Comparison of ENCODE assay signal across 1 cellular context in genomic region chr16:75648265-75649076, GRCh38.
A peak's percentile ranks its signal among the peaks of the same experiment; 100 is the strongest.
TF ChIP-seq lines count a peak whose summit lies in the region.

No MANE protein-coding gene starts in this region.

TF ChIP-seq in K562, 482 proteins besides CTCF, POLR2A, EP300 and RAD21 (continued from another document and continues in another):
- TF ChIP-seq ELK1 (CRISPR knock-in tag; IDR thresholded peaks at IDR 0.05) (no peak), ZBTB7A (IDR thresholded peaks at IDR 0.05; ENCODE audit: borderline replicate concordance, control insufficient read depth, low read depth, low read length) (no peak), SIRT6 (IDR thresholded peaks at IDR 0.05; ENCODE audit: low read depth, low read length) (no peak), CHD7 (IDR thresholded peaks at IDR 0.05; ENCODE audit: low read depth, low read length) (no peak), JUND (IDR thresholded peaks at IDR 0.05; ENCODE audit: borderline replicate concordance, low read depth, low read length) (no peak), JUND (tag; IDR thresholded peaks at IDR 0.05; ENCODE audit: borderline replicate concordance, low read depth, low read length) (no peak), HES1 (IDR thresholded peaks at IDR 0.05; ENCODE audit: low read depth) (no peak), ZC3H11A (IDR thresholded peaks at IDR 0.05; ENCODE audit: low read depth, low read length) (no peak), NCOA1 (IDR thresholded peaks at IDR 0.05; ENCODE audit: low read depth) (no peak), BMI1 (IDR thresholded peaks at IDR 0.05; ENCODE audit: low read length) (no peak), FIP1L1 (IDR thresholded peaks at IDR 0.05; ENCODE audit: low read depth, low read length, poor library complexity, severe bottlenecking) (no peak), CEBPB (tag; IDR thresholded peaks at IDR 0.05) (no peak), STAG1 (CRISPR knock-in tag; IDR thresholded peaks at IDR 0.05; ENCODE audit: borderline replicate concordance) (peak; percentile 6), ZSCAN32 (CRISPR knock-in tag; IDR thresholded peaks at IDR 0.05) (no peak), MAX (CRISPR knock-in tag; IDR thresholded peaks at IDR 0.05) (no peak), POLR2AphosphoS2 (IDR thresholded peaks at IDR 0.05; ENCODE audit: low read length) (no peak), E2F8 (IDR thresholded peaks at IDR 0.05; ENCODE audit: low read depth, partially characterized antibody) (no peak), MTF1 (CRISPR knock-in tag; IDR thresholded peaks at IDR 0.05; ENCODE audit: borderline replicate concordance) (no peak), MYC (IDR thresholded peaks at IDR 0.05; ENCODE audit: low read depth, low read length) (no peak), MYC (CRISPR knock-in tag; IDR thresholded peaks at IDR 0.05; ENCODE audit: borderline replicate concordance, low read depth) (no peak), KAT2B (IDR thresholded peaks at IDR 0.05; ENCODE audit: low read depth, low read length) (no peak), MTA3 (IDR thresholded peaks at IDR 0.05; ENCODE audit: borderline replicate concordance) (no peak), ZNF584 (CRISPR knock-in tag; IDR thresholded peaks at IDR 0.05; ENCODE audit: low read depth) (no peak), TEAD1 (CRISPR knock-in tag; IDR thresholded peaks at IDR 0.05) (peak in 1 of 2 experiments; percentile 5; a peak in 1 of 4 replicates), RFX7 (CRISPR knock-in tag; IDR thresholded peaks at IDR 0.05) (no peak), SRF (CRISPR knock-in tag; IDR thresholded peaks at IDR 0.05) (no peak), SMAD2 (IDR thresholded peaks at IDR 0.05; ENCODE audit: low read depth, low read length) (no peak), KDM4B (IDR thresholded peaks at IDR 0.05; ENCODE audit: borderline replicate concordance in 2 of 2, low read depth in 1 of 2) (no peak), ZNF431 (CRISPR knock-in tag; IDR thresholded peaks at IDR 0.05) (0 out of 2 replicates have a peak, but pooled peaks have one; percentile 1), CGGBP1 (CRISPR knock-in tag; IDR thresholded peaks at IDR 0.05) (no peak), ZNF232 (CRISPR knock-in tag; IDR thresholded peaks at IDR 0.05) (peak; percentile 3; the same call in 1 of the 2 replicates), HSF4 (CRISPR knock-in tag; IDR thresholded peaks at IDR 0.05; ENCODE audit: borderline replicate concordance) (no peak), ZNF644 (tag; IDR thresholded peaks at IDR 0.05; ENCODE audit: low read depth) (no peak), ZEB2 (IDR thresholded peaks at IDR 0.05) (no peak), HDAC6 (IDR thresholded peaks at IDR 0.05; ENCODE audit: low read depth, low read length) (no peak), STAT5B (CRISPR knock-in tag; IDR thresholded peaks at IDR 0.05) (no peak), ZBTB34 (CRISPR knock-in tag; IDR thresholded peaks at IDR 0.05) (no peak), HNRNPLL (IDR thresholded peaks at IDR 0.05; ENCODE audit: low read depth, low read length, poor library complexity, severe bottlenecking) (no peak), L3MBTL2 (IDR thresholded peaks at IDR 0.05) (no peak), RB1 (IDR thresholded peaks at IDR 0.05; ENCODE audit: low read depth) (0 out of 2 replicates have a peak, but pooled peaks have one; percentile 18), IFI16 (CRISPR knock-in tag; IDR thresholded peaks at IDR 0.05) (no peak), SAP30 (IDR thresholded peaks at IDR 0.05; ENCODE audit: borderline replicate concordance, insufficient read depth, low read depth, low read length, poor library complexity, severe bottlenecking) (peak; percentile 45), DDX20 (tag; IDR thresholded peaks at IDR 0.05; ENCODE audit: low read depth) (no peak), E2F6 (IDR thresholded peaks at IDR 0.05; ENCODE audit: borderline replicate concordance in 1 of 2, extremely low read depth in 1 of 2, insufficient read depth in 1 of 2, insufficient read length in 1 of 2, low read depth in 1 of 2, low read length in 1 of 2, poor library complexity in 1 of 2, severe bottlenecking in 1 of 2) (no peak), RFX5 (IDR thresholded peaks at IDR 0.05; ENCODE audit: low read depth, low read length) (no peak), CTCFL (IDR thresholded peaks at IDR 0.05; ENCODE audit: borderline replicate concordance, insufficient read depth, low read depth, low read length, poor library complexity, severe bottlenecking) (no peak)
